Comparison of ENCODE assay signal across 3 cellular contexts in genomic region chr17:61357061-61357460, GRCh38. TPM values are rescaled to one million over a fixed set of nuclear protein-coding genes. Genes with fewer than 3 reads are reported as not detected.
"Had no signal": no experiment of that assay in that cellular context is flagged by ENCODE, and none has a peak within 500 bp of the region (broad histone marks: within the 10 kb centered on the region; RNA-seq: fewer than 3 reads in every experiment).

No MANE protein-coding gene starts in this region.

RNA-seq across cellular contexts. Expression of gene TBX2, which starts 42.6 kb away (rescaled TPM):
- total RNA-seq: OCI-LY7 had no signal
- polyA plus RNA-seq: IgD-negative memory B cell, K562 had no signal
